ENCODE assay signal across 8 cellular contexts in genomic region chr12:14768823-14769405, GRCh38. TPM values are rescaled to one million over a fixed set of nuclear protein-coding genes. Genes with fewer than 3 reads are reported as not detected.
A peak's percentile ranks its signal among the peaks of the same experiment; 100 is the strongest.
DNase-seq lines count a peak whose midpoint lies in the region; ATAC-seq and TF ChIP-seq lines count a peak whose summit lies in the region.

No MANE protein-coding gene starts in this region.

- H3K4me3 ChIP-seq in BLaER1 (peak overlapping the region; percentile 76), NT2/D1 (ENCODE audit: insufficient read length, low read depth) (peak overlapping the region; percentile 96), adrenal gland (peak overlapping the region; percentile 11 to 92 (median 70)), kidney epithelial cell (ENCODE audit: low read depth, low read length) (peak overlapping the region; percentile 89)

- no peak for DNase-seq in NT2/D1 (ENCODE audit: low read depth, low spot score)
- DNase-seq in adrenal gland = peak in 6 of 7 donors; percentile 32 to 65 (median 39)
- DNase-seq in kidney epithelial cell (ENCODE audit: low read depth) = no peak
- DNase-seq in stimulated activated CD8-positive, alpha-beta memory T cell treated with anti-CD3 and anti-CD28 coated beads, Interleukin-4, amount 100 ng/mL, for 24 hours (ENCODE audit: low read depth) = peak; percentile 10
- no peak for DNase-seq in NCI-H1436 (lab: John Stamatoyannopoulos, UW)

- TF ChIP-seq POLR2A in adrenal gland (IDR thresholded peaks at IDR 0.05) = no peak

- TF ChIP-seq CTCF in adrenal gland (IDR thresholded peaks at IDR 0.05) (no peak), kidney epithelial cell (IDR thresholded peaks at IDR 0.05; ENCODE audit: insufficient read depth, low read length, poor library complexity, severe bottlenecking) (no peak)

- H3K4me1 ChIP-seq in BLaER1 (peaks cover 38% of the 10 kb centered on the region), NT2/D1 (ENCODE audit: insufficient read depth, insufficient read length) (no peaks in the 10 kb centered on the region), adrenal gland (replicated peaks in 1 of 2) (peaks cover 4 to 24% of the 10 kb centered on the region in 2 donors)

- intact Hi-C loops in adrenal gland (cut with DNase I) = no loop called here

- ATAC-seq in GM19467 (IDR thresholded peaks at IDR 0.05; ENCODE audit: unreplicated experiment) (no peak), HG02970 (IDR thresholded peaks at IDR 0.05; ENCODE audit: low FRiP score, unreplicated experiment) (no peak)

- H3K36me3 ChIP-seq in BLaER1 (peaks cover 26% of the 10 kb centered on the region), NT2/D1 (ENCODE audit: insufficient read depth, insufficient read length, low read length) (peaks cover 9% of the 10 kb centered on the region), adrenal gland (replicated peaks in 1 of 2) (no peaks in the 10 kb centered on the region), kidney epithelial cell (ENCODE audit: control insufficient read depth, insufficient read depth, low read length) (no peaks in the 10 kb centered on the region)

- H3K27me3 ChIP-seq in BLaER1 = peaks cover 12% of the 10 kb centered on the region
- no peaks in the 10 kb centered on the region for H3K27me3 ChIP-seq in NT2/D1 (ENCODE audit: insufficient read depth, insufficient read length)
- no peaks in the 10 kb centered on the region for H3K27me3 ChIP-seq in adrenal gland
- H3K27me3 ChIP-seq in kidney epithelial cell (ENCODE audit: control insufficient read depth, insufficient read depth, low read length) = no peaks in the 10 kb centered on the region

- no peaks in the 10 kb centered on the region for H4K20me1 ChIP-seq in BLaER1

- WGBS in adrenal gland, 4 donors = 34 to 37% (median 36%) methylated on average over 15 to 16 of the region's 16 CpGs

- H3K9ac ChIP-seq in BLaER1 = peak overlapping the region; percentile 87
- H3K9ac ChIP-seq in NT2/D1 (ENCODE audit: insufficient read length, low read depth) = peak overlapping the region; percentile 86

- peak overlapping the region; percentile 74 for H3K4me2 ChIP-seq in BLaER1

- peak overlapping the region; percentile 88; the same call in 1 of the 2 replicates for H3K27ac ChIP-seq in BLaER1
- H3K27ac ChIP-seq in adrenal gland = peak overlapping the region; percentile 87 to 99 (median 95)

- H3K9me3 ChIP-seq in BLaER1 (peaks cover 32% of the 10 kb centered on the region), NT2/D1 (ENCODE audit: insufficient read depth, low read length) (peaks cover 26% of the 10 kb centered on the region), adrenal gland (replicated peaks in 1 of 3) (no peaks in the 10 kb centered on the region)

RNA-seq across cellular contexts. Expression of gene WBP11, which starts 34.4 kb away (rescaled TPM):
- total RNA-seq in adrenal gland (100 to 1,000 TPM in 1 of 8 donors, 10 to 100 TPM in 7; 11.5 to 103 (median 43.3) TPM), kidney epithelial cell (21.7 and 31.4 TPM in 2 replicates)
- polyA plus RNA-seq in adrenal gland = 100 to 1,000 TPM in 1 of 3 donors, 10 to 100 TPM in 2; 16.6 to 112 (median 20.2) TPM

RNA-seq across cellular contexts. Expression of gene C12orf60, which starts 34.6 kb away (rescaled TPM):
- total RNA-seq in adrenal gland (1 to 10 TPM; 2.6 to 9.3 (median 4.5) TPM), kidney epithelial cell (4.7 and 4.9 TPM in 2 replicates)
- polyA plus RNA-seq in adrenal gland = 10 to 100 TPM in 1 of 3 donors, 1 to 10 TPM in 2; 3.1 to 12.5 (median 4.8) TPM

RNA-seq across cellular contexts. Expression of gene SMCO3, which starts 45.1 kb away (rescaled TPM):
- total RNA-seq in adrenal gland (under 1 TPM in 6 of 8 donors, not detected in 2; 0.21 to 0.41 (median 0.28) TPM), kidney epithelial cell (not detected in 2 replicates)
- polyA plus RNA-seq in adrenal gland = under 1 TPM in 2 of 3 donors, not detected in 1; 0.20 to 0.24 TPM

Comparison
In these comparisons a context has a peak if more than half of its experiments do, and no peak if none do; other contexts are left out.
1. DNase-seq: peak in adrenal gland (6 of 7) and stimulated activated CD8-positive, alpha-beta memory T cell treated with anti-CD3 and anti-CD28 coated beads, Interleukin-4, amount 100 ng/mL, for 24 hours (single experiment); none in NT2/D1 (single experiment), kidney epithelial cell (single experiment) and NCI-H1436 (single experiment).
2. Peak in every context shown above with its lines, with median percentiles within 50 percentile points of each other: H3K4me3 ChIP-seq.